In genomic region chr1:3672231-3672970, GRCh38 we compare ENCODE assay signal across 13 cellular contexts. TPM values are rescaled to one million over a fixed set of nuclear protein-coding genes. Genes with fewer than 3 reads are reported as not detected.
A peak's percentile ranks its signal among the peaks of the same experiment; 100 is the strongest.
DNase-seq lines count a peak whose midpoint lies in the region; ATAC-seq and TF ChIP-seq lines count a peak whose summit lies in the region.
"Had no signal": no experiment of that assay in that cellular context is flagged by ENCODE, and none has a peak within 500 bp of the region (broad histone marks: within the 10 kb centered on the region; RNA-seq: fewer than 3 reads in every experiment).

No MANE protein-coding gene starts in this region.

- BruUV-seq in OCI-LY7 (replicated peaks; lab: Mats Ljungman, UMichigan): no TSS peak

- WGBS in spleen, 5 donors: 69 to 74% (median 71%) methylated on average over 21 of the region's 21 CpGs

- H3K36me3 ChIP-seq in OCI-LY7 (ENCODE audit: insufficient read depth, low read length) (no peaks in the 10 kb centered on the region), spleen (no peaks in the 10 kb centered on the region)
- H3K36me3 ChIP-seq: breast epithelium had no signal

- intact Hi-C loops in OCI-LY7 (cut with micrococcal nuclease; ENCODE audit: unreplicated experiment): no loop called here
- intact Hi-C loops in Right ventricle myocardium superior (cut with DNase I): no loop called here
- intact Hi-C loops in spleen (cut with DNase I; ENCODE audit: low total_unique reads): no loop called here
- intact Hi-C loops in left colon (cut with DNase I, micrococcal nuclease): no loop called here

- DNase-seq in GM12865 (ENCODE audit: low read depth) (peak; percentile 81), OCI-LY7 (ENCODE audit: low spot score) (no peak), Right ventricle myocardium superior (peak; percentile 26), spleen (peak; percentile 74), left colon (no peak), amniotic stem cell (lab: John Stamatoyannopoulos, UW) (no peak)
- DNase-seq: activated CD4-positive, alpha-beta T cell treated with anti-CD3 and anti-CD28 coated beads for 36 hours; H7; occipital lobe; testis had no signal

- H3K9me3 ChIP-seq in OCI-LY7 (ENCODE audit: low read length): no peaks in the 10 kb centered on the region
- H3K9me3 ChIP-seq in spleen: no peaks in the 10 kb centered on the region
- H3K9me3 ChIP-seq: breast epithelium, testis had no signal

- H2AFZ ChIP-seq in OCI-LY7 (ENCODE audit: low read length): no peak overlapping the region

- H3K79me2 ChIP-seq in OCI-LY7 (ENCODE audit: insufficient read depth, low read depth, low read length): no peaks in the 10 kb centered on the region

- H3K27me3 ChIP-seq in spleen (replicated peaks in 1 of 7): peaks cover 0 to 38% (median 0%) of the 10 kb centered on the region in 7 donors
- H3K27me3 ChIP-seq: testis had no signal

- no peaks in the 10 kb centered on the region for H4K20me1 ChIP-seq in OCI-LY7 (ENCODE audit: insufficient read depth, low read length)

- POLR2A ChIA-PET in OCI-LY7 (lab: Charles Lee): no interaction called here

- ATAC-seq in Right ventricle myocardium superior (ENCODE audit: poor library complexity): no peak
- no peak for ATAC-seq in left colon
- ATAC-seq in HG03342 (IDR thresholded peaks at IDR 0.05; ENCODE audit: unreplicated experiment): no peak
- ATAC-seq: activated CD4-positive, alpha-beta T cell treated with anti-CD3 and anti-CD28 coated beads for 36 hours had no signal

- H3K27ac ChIP-seq in OCI-LY7 (ENCODE audit: low read depth, low read length, poor library complexity, severe bottlenecking) (no peak overlapping the region), spleen (peak overlapping the region in 3 of 8 donors; percentile 45 to 65 (median 62))
- H3K27ac ChIP-seq: breast epithelium, testis had no signal

- H3K4me2 ChIP-seq in OCI-LY7 (ENCODE audit: low read length): peak overlapping the region; percentile 50; the same call in 1 of the 2 replicates

- CTCF ChIA-PET in OCI-LY7 (lab: Charles Lee; ENCODE audit: unreplicated experiment): no interaction called here

- no peak for TF ChIP-seq POLR2A in spleen (IDR thresholded peaks at IDR 0.05)

- TF ChIP-seq CTCF in GM12865 (IDR thresholded peaks at IDR 0.05; ENCODE audit: insufficient read depth, low read depth, low read length, missing control alignments) (no peak), OCI-LY7 (conservative IDR thresholded peaks at IDR 0.05; ENCODE audit: low read length) (no peak), spleen (IDR thresholded peaks at IDR 0.05 in 8 of 11, conservative IDR thresholded peaks at IDR 0.05 in 3 of 11) (no peak)

- H3K4me1 ChIP-seq in OCI-LY7 (ENCODE audit: insufficient read depth, low read length, poor library complexity, severe bottlenecking) (peaks cover 24% of the 10 kb centered on the region), spleen (peaks cover 0 to 79% (median 34%) of the 10 kb centered on the region in 6 donors)
- H3K4me1 ChIP-seq: breast epithelium, testis had no signal

- peak overlapping the region; percentile 75 for H3K4me3 ChIP-seq in GM12865 (ENCODE audit: low read depth, low read length)
- no peak overlapping the region for H3K4me3 ChIP-seq in OCI-LY7 (ENCODE audit: low read depth, low read length, poor library complexity, severe bottlenecking)
- H3K4me3 ChIP-seq in spleen: peak overlapping the region in 2 of 8 donors; percentile 13 to 57
- H3K4me3 ChIP-seq: breast epithelium, lung, testis had no signal

- H3K9me2 ChIP-seq in OCI-LY7 (ENCODE audit: insufficient read depth, low read length): no peaks in the 10 kb centered on the region

RNA-seq across cellular contexts. Expression of gene TP73, which starts 20.1 kb away (rescaled TPM):
- total RNA-seq in OCI-LY7 (2014; rRNA removed; shearing (Covaris generic)): 0.05 TPM in 1 of 2 replicates, not detected in the other
- total RNA-seq in OCI-LY7 (2022): 0.37 and 0.48 TPM in 2 replicates
- total RNA-seq in Right ventricle myocardium superior: not detected
- total RNA-seq in spleen: 1 to 10 TPM in 5 of 7 donors, under 1 TPM in 2; 0.63 to 4.3 (median 1.6) TPM
- under 1 TPM; 0.11 to 0.48 (median 0.21) TPM for polyA plus RNA-seq in spleen
- under 1 TPM; 0.11 to 0.70 TPM for total RNA-seq in left colon

RNA-seq across cellular contexts. Expression of gene WRAP73, which starts 22.5 kb away (rescaled TPM):
- total RNA-seq in OCI-LY7 (2014; rRNA removed; shearing (Covaris generic)): 28.1 and 40.0 TPM in 2 replicates
- total RNA-seq in OCI-LY7 (2022): 32.9 and 34.7 TPM in 2 replicates
- total RNA-seq in Right ventricle myocardium superior: 10.0 TPM
- total RNA-seq in spleen: 10 to 100 TPM; 21.0 to 28.0 (median 26.4) TPM
- 10 to 100 TPM; 20.1 to 28.3 (median 24.2) TPM for polyA plus RNA-seq in spleen
- 10 to 100 TPM; 20.1 to 23.6 TPM for total RNA-seq in left colon

RNA-seq across cellular contexts. Expression of gene TPRG1L, which starts 47.6 kb away (rescaled TPM):
- 3.1 and 3.6 TPM in 2 replicates for total RNA-seq in OCI-LY7 (2014; rRNA removed; shearing (Covaris generic))
- total RNA-seq in OCI-LY7 (2022) (6.8 and 7.4 TPM in 2 replicates), Right ventricle myocardium superior (47.0 TPM), spleen (10 to 100 TPM; 23.7 to 45.9 (median 32.5) TPM), left colon (10 to 100 TPM; 88.5 to 93.9 TPM)
- 10 to 100 TPM; 19.9 to 35.7 (median 20.9) TPM for polyA plus RNA-seq in spleen

Comparison
In these comparisons a context has a peak if more than half of its experiments do, and no peak if none do; other contexts are left out.
1. DNase-seq: peak in GM12865 (single experiment), Right ventricle myocardium superior (single experiment) and spleen (single experiment); none in OCI-LY7 (single experiment), left colon (0 of 2) and amniotic stem cell (single experiment).